Comparison of ENCODE assay signal across 16 cellular contexts in the genomic region with DNA sequence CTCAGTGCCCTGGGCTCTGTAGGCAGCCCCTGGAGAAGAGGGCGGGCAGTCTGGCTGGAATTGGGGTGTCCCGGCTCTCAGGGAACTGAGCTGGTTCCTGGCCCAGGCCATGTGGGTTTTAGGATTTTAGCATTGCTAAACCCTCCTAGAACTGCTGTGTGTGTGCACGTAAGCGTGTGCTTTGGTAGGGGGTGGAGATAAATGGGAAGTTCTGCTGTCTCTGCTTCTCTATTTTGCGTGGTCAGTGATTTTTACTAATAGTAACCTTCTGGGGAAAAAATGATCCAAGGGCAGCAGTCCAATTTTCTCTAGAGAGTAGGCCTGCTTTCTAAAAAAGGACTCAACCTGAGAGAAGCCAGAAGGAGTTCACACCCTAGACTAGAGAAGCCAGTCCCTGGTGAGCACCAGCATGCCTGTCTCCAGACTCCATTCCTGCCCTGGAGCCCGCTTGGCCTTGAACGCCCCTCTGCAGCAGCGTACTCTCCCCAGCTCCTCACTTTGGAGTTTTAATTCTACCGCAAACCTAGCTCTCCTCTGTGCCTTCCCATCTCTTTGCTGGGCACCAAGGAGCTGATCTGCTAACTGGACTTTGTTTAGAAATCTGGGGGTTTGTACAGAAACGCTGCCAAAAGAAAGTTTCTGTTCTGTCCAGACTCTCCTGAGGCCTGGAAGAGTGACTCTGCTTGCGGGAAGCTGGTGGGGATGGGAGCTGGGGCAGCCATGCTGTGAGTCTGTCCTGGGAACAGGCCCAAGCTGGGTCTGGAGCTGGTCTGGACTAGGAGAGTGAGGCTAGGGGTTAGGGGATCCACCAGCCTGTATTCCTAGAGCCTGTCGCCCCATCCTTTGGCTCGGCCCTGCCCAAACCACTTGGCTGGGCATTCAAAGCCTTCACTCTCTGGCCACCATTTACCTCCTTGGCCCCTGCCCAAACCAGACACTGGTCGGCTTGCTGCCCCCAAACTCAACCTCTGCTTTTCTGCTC. TPM values are rescaled to one million over a fixed set of nuclear protein-coding genes. Genes with fewer than 3 reads are reported as not detected.
DNase-seq lines count a peak whose midpoint lies in the region; ATAC-seq, FAIRE-seq and TF ChIP-seq lines count a peak whose summit lies in the region.
"Had no signal": no experiment of that assay in that cellular context is flagged by ENCODE, and none has a peak within 500 bp of the region (broad histone marks: within the 10 kb centered on the region; RNA-seq: fewer than 3 reads in every experiment).

No MANE protein-coding gene starts in this region.

- H3K79me2 ChIP-seq in K562 (ENCODE audit: control insufficient read depth, insufficient read depth, low read length): no peaks in the 10 kb centered on the region

- no peak for TF ChIP-seq POLR2A in K562 (conservative IDR thresholded peaks at IDR 0.05)

- H3K4me1 ChIP-seq in BLaER1 (peaks cover 96% of the 10 kb centered on the region), K562 (replicated peaks in 1 of 2; ENCODE audit: control insufficient read depth in 2 of 2, insufficient read depth in 2 of 2, low read length in 2 of 2) (no peaks in the 10 kb centered on the region), right atrium auricular region (peaks cover 0 to 76% of the 10 kb centered on the region in 2 donors)

- no peak for TF ChIP-seq CTCF in K562 (IDR thresholded peaks at IDR 0.05 in 2 of 3, conservative IDR thresholded peaks at IDR 0.05 in 1 of 3; ENCODE audit: insufficient read depth in 2 of 3, low read depth in 1 of 3, low read length in 3 of 3)
- TF ChIP-seq CTCF in right atrium auricular region (IDR thresholded peaks at IDR 0.05): no peak

- H3K9ac ChIP-seq in BLaER1 (peak overlapping the region; percentile 8; the same call in 1 of the 2 replicates), K562 (ENCODE audit: insufficient read depth in 1 of 2, low read depth in 2 of 2, low read length in 2 of 2) (peak overlapping the region in 1 of 2 experiments; percentile 31; a peak in 1 of 4 replicates)

- H3K36me3 ChIP-seq in BLaER1 (no peaks in the 10 kb centered on the region), K562 (ENCODE audit: control insufficient read depth, insufficient read depth, low read length) (no peaks in the 10 kb centered on the region), right atrium auricular region (no peaks in the 10 kb centered on the region)

- no peaks in the 10 kb centered on the region for H3K9me1 ChIP-seq in K562 (ENCODE audit: control insufficient read depth, insufficient read depth, low read length)

- in situ Hi-C loops in K562 (cut with MboI): no loop called here

- under 1% methylated on average over 14 of the region's 14 CpGs for WGBS in K562 (ENCODE audit: insufficient coverage, low coverage, missing lambda C conversion rate)

- no peak for TF ChIP-seq EP300 in K562 (IDR thresholded peaks at IDR 0.05; ENCODE audit: low read length)

- no TSS peak for BruUV-seq in K562 (replicated peaks; lab: Mats Ljungman, UMichigan)

- no peak for TF ChIP-seq RAD21 in K562 (CRISPR knock-in tag; conservative IDR thresholded peaks at IDR 0.05 in 1 of 2, IDR thresholded peaks at IDR 0.05 in 1 of 2)

- ATAC-seq in K562 (no peak), HG03432 (IDR thresholded peaks at IDR 0.05; ENCODE audit: unreplicated experiment) (no peak)
- ATAC-seq: esophagus mucosa, HCT116 had no signal

- H3K4me2 ChIP-seq in BLaER1 (peak overlapping the region; percentile 77), K562 (ENCODE audit: insufficient read depth, low read length) (no peak overlapping the region)

- H3K9me3 ChIP-seq in BLaER1 (no peaks in the 10 kb centered on the region), K562 (replicated peaks; ENCODE audit: control insufficient read depth, insufficient read depth, low read depth, low read length) (no peaks in the 10 kb centered on the region), right atrium auricular region (no peaks in the 10 kb centered on the region)

- CTCF ChIA-PET in K562 (lab: Yijun Ruan, JAX; ENCODE audit: low intra/inter-chr PET ratio): no interaction called here

- no peaks in the 10 kb centered on the region for H3K27me3 ChIP-seq in BLaER1
- peaks cover 10 to 62% of the 10 kb centered on the region in 2 experiments; a peak in 4 of 5 replicates for H3K27me3 ChIP-seq in K562 (ENCODE audit: control insufficient read depth in 2 of 2, insufficient read depth in 2 of 2, low read length in 2 of 2)
- no peaks in the 10 kb centered on the region for H3K27me3 ChIP-seq in right atrium auricular region

- FAIRE-seq in K562 (lab: Jason Lieb, UNC) (no peak), RCC 7860 (lab: Jason Lieb, UNC) (no peak)

- POLR2A ChIA-PET in K562 (lab: Yijun Ruan, JAX): no interaction called here

- H3K4me3 ChIP-seq in BLaER1: no peak overlapping the region
- no peak overlapping the region for H3K4me3 ChIP-seq in K562
- H3K4me3 ChIP-seq in right atrium auricular region: no peak overlapping the region

- intact Hi-C loops in K562 (cut with micrococcal nuclease): no loop called here

- H3K27ac ChIP-seq in BLaER1 (peak overlapping the region; percentile 52), K562 (ENCODE audit: extremely low read depth, low read depth, low read length) (no peak overlapping the region), right atrium auricular region (peak overlapping the region; percentile 8 to 46)

- DNase-seq in K562 (ENCODE audit: extremely low read depth in 1 of 4, low spot score in 3 of 4): no peak
- DNase-seq in right atrium auricular region (ENCODE audit: low spot score): no peak
- DNase-seq in retina: peak; percentile 28
- DNase-seq in activated CD4-positive, alpha-beta T cell treated with anti-CD3 and anti-CD28 coated beads for 4 hours: no peak
- no peak for DNase-seq in RCC 7860 (ENCODE audit: low spot score)
- DNase-seq in NCI-H146 (lab: John Stamatoyannopoulos, UW): no peak
- DNase-seq: activated CD4-positive, alpha-beta T cell treated with anti-CD3 and anti-CD28 coated beads, Interleukin-2, amount 50 U/mL, for 48 hours; activated gamma-delta T cell; central memory CD4-positive, alpha-beta T cell; naive B cell; NCI-H1930; NK-92 treated with Interleukin-12 subunit alpha and Interleukin-12 subunit beta, amount 100 ng/mL, for 24 hours had no signal

- H4K20me1 ChIP-seq in BLaER1: peaks cover 28% of the 10 kb centered on the region; the same call in 1 of the 2 replicates
- no peaks in the 10 kb centered on the region for H4K20me1 ChIP-seq in K562 (replicated peaks; ENCODE audit: control insufficient read depth, insufficient read depth, low read length)

- H2AFZ ChIP-seq in K562 (ENCODE audit: low read depth, low read length): no peak overlapping the region

TF ChIP-seq in K562, 482 proteins besides CTCF, POLR2A, EP300 and RAD21:
- TF ChIP-seq ZNF316 (IDR thresholded peaks at IDR 0.05): 0 out of 2 replicates have a peak, but pooled peaks have one; percentile 12
- 0 out of 2 replicates have a peak, but pooled peaks have one; percentile 10 for TF ChIP-seq MAFF (IDR thresholded peaks at IDR 0.05; ENCODE audit: low read length)
- no peak for TF ChIP-seq RHOXF2B (CRISPR knock-in tag; conservative IDR thresholded peaks at IDR 0.05)

RNA-seq across cellular contexts. Expression of gene CORO2B, which starts 19.7 kb away (rescaled TPM):
- total RNA-seq in K562 (2011; cell fraction: chromatin; rRNA removed; ENCODE audit: low replicate concordance): not detected in 2 replicates
- total RNA-seq in K562 (2011; cell fraction: nucleolus; rRNA removed): not detected in 2 replicates
- total RNA-seq in K562 (2011; cell fraction: nucleoplasm; rRNA removed): not detected in 2 replicates
- total RNA-seq in K562 (2014; rRNA removed) (not detected in 2 replicates), K562 (2014; rRNA removed; fragmentation: Illumina TruSeq; extraction: Trizol) (not detected in 2 replicates), K562 (2015; rRNA removed; fragmentation: Illumina TruSeq; extraction: Trizol) (not detected in 2 replicates), K562 (2021) (not detected in 2 replicates), right atrium auricular region (1 to 10 TPM; 6.0 to 9.7 TPM)
- polyA plus RNA-seq in K562 (2011; rRNA removed) (not detected in 2 replicates), K562 (2014; fragmentation: Illumina TruSeq; extraction: Trizol) (not detected in 2 replicates), K562 (2014; fragmentation: Nextera tagmentation; extraction: Ambion mirVana) (not detected), K562 (2014; rRNA removed) (not detected in 2 replicates)
- polyA plus RNA-seq in K562 (2011; cell fraction: cytosol; rRNA removed): not detected in 2 replicates
- not detected in 2 replicates for polyA plus RNA-seq in K562 (2011; cell fraction: nucleus; rRNA removed)
- polyA plus RNA-seq in K562 (2012): not detected in 2 replicates
- not detected in 2 replicates for polyA minus RNA-seq in K562 (2011; rRNA and poly(A)+ RNA removed)
- not detected in 2 replicates for polyA minus RNA-seq in K562 (2011; cell fraction: cytosol; rRNA and poly(A)+ RNA removed)
- not detected in 2 replicates for polyA minus RNA-seq in K562 (2011; cell fraction: nucleus; rRNA and poly(A)+ RNA removed)

Comparison
In these comparisons a context has a peak if more than half of its experiments do, and no peak if none do; other contexts are left out.
1. RNA of gene CORO2B, which starts 19.7 kb away (total RNA-seq): 6.0 to 9.7 TPM in right atrium auricular region; not detected in K562; every median in the first group is over 4 times any median in the second.